ENCODE assay signal across 12 cellular contexts in genomic region chr19:45492137-45492626, GRCh38. TPM values are rescaled to one million over a fixed set of nuclear protein-coding genes. Genes with fewer than 3 reads are reported as not detected.
A peak's percentile ranks its signal among the peaks of the same experiment; 100 is the strongest.
DNase-seq lines count a peak whose midpoint lies in the region; ATAC-seq and TF ChIP-seq lines count a peak whose summit lies in the region.
"Had no signal": no experiment of that assay in that cellular context is flagged by ENCODE, and none has a peak within 500 bp of the region (broad histone marks: within the 10 kb centered on the region; RNA-seq: fewer than 3 reads in every experiment).

No MANE protein-coding gene starts in this region.

- no peaks in the 10 kb centered on the region for H4K20me1 ChIP-seq in PC-3 (ENCODE audit: low read length)

- intact Hi-C loops in PC-3 (cut with micrococcal nuclease) = loop anchor here (10.0 kb wide), 1 partner anchor 153 kb away; no protein-coding TSS in a partner anchor
- intact Hi-C loops in right cardiac atrium (cut with DNase I) = no loop called here

- peak overlapping the region; percentile 75 for H3K4me3 ChIP-seq in GM12865 (ENCODE audit: low read depth, low read length)
- H3K4me3 ChIP-seq in PC-3 (ENCODE audit: low read length) = peak overlapping the region; percentile 74; the same call in 1 of the 2 replicates
- H3K4me3 ChIP-seq in right cardiac atrium (ENCODE audit: low read length) = peak overlapping the region; percentile 82
- H3K4me3 ChIP-seq in skeletal muscle satellite cell (ENCODE audit: low read length) = peak overlapping the region; percentile 80

- H3K9me3 ChIP-seq in PC-3 (ENCODE audit: low read length) (no peaks in the 10 kb centered on the region), right cardiac atrium (ENCODE audit: control insufficient read depth, low read length) (no peaks in the 10 kb centered on the region), skeletal muscle satellite cell (replicated peaks; ENCODE audit: low read length) (no peaks in the 10 kb centered on the region)

- CTCF ChIA-PET in PC-3 (lab: Charles Lee) = no interaction called here

- peak overlapping the region; percentile 90; the same call in 1 of the 2 replicates for H3K4me2 ChIP-seq in PC-3 (ENCODE audit: low read length)
- H3K4me2 ChIP-seq in skeletal muscle satellite cell (ENCODE audit: low read length) = peak overlapping the region; percentile 87

- TF ChIP-seq CTCF in GM12865 (IDR thresholded peaks at IDR 0.05; ENCODE audit: insufficient read depth, low read depth, low read length, missing control alignments) (no peak), PC-3 (conservative IDR thresholded peaks at IDR 0.05; ENCODE audit: low read depth, low read length) (no peak)

- H3K9me2 ChIP-seq in PC-3 (replicated peaks; ENCODE audit: low read length) = no peaks in the 10 kb centered on the region

- 96% methylated on average over 5 of the region's 5 CpGs for WGBS in right cardiac atrium

- no peak for DNase-seq in GM12865 (ENCODE audit: low read depth)
- DNase-seq in PC-3 = no peak
- peak in 1 of 3 donors; percentile 9 for DNase-seq in right cardiac atrium
- DNase-seq in NCI-H1105 (lab: John Stamatoyannopoulos, UW) = no peak
- no peak for DNase-seq in DMS53 treated with DMSO at 0.1 percent for 48 hours (lab: John Stamatoyannopoulos, UW; ENCODE audit: unreplicated experiment)
- DNase-seq in inferior parietal cortex (ENCODE audit: extremely low spot score) = no peak
- DNase-seq: DMS79 treated with DMSO at 0.1 percent for 48 hours, kidney glomerular epithelial cell, NCI-H446 treated with DMSO at 0.1 percent for 48 hours had no signal

- H3K79me2 ChIP-seq in PC-3 (ENCODE audit: low read length) = no peaks in the 10 kb centered on the region

- ATAC-seq in PC-3 = no peak
- ATAC-seq in right cardiac atrium = no peak
- ATAC-seq in HG03460 (IDR thresholded peaks at IDR 0.05; ENCODE audit: unreplicated experiment) = no peak
- ATAC-seq: SK-N-SH treated with all-trans-retinoic acid at 6 μM for 48 hours had no signal

- H3K4me1 ChIP-seq in PC-3 (ENCODE audit: insufficient read depth, low read length) (no peaks in the 10 kb centered on the region), right cardiac atrium (ENCODE audit: control insufficient read depth, insufficient read depth, low read length) (peaks cover 1% of the 10 kb centered on the region), skeletal muscle satellite cell (ENCODE audit: control insufficient read depth, insufficient read depth, low read length) (peaks cover 5% of the 10 kb centered on the region)

- H3K27me3 ChIP-seq in PC-3 (ENCODE audit: low read length) = no peaks in the 10 kb centered on the region
- no peaks in the 10 kb centered on the region for H3K27me3 ChIP-seq in right cardiac atrium (ENCODE audit: control insufficient read depth, insufficient read depth)
- H3K27me3 ChIP-seq in skeletal muscle satellite cell (ENCODE audit: control insufficient read depth, insufficient read depth, low read length) = peaks cover 3% of the 10 kb centered on the region

- POLR2A ChIA-PET in PC-3 (lab: Charles Lee; ENCODE audit: unreplicated experiment) = no interaction called here

- H3K27ac ChIP-seq in PC-3 (ENCODE audit: low read length) (no peak overlapping the region), right cardiac atrium (ENCODE audit: low read length) (no peak overlapping the region)

- BruUV-seq in PC-3 (replicated peaks; lab: Mats Ljungman, UMichigan) = no TSS peak

- H2AFZ ChIP-seq in PC-3 (ENCODE audit: low read length) = no peak overlapping the region

- no peaks in the 10 kb centered on the region for H3K36me3 ChIP-seq in PC-3 (ENCODE audit: low read depth, low read length)
- no peaks in the 10 kb centered on the region for H3K36me3 ChIP-seq in skeletal muscle satellite cell (ENCODE audit: insufficient read depth, low read length)

- no peaks in the 10 kb centered on the region for H3F3A ChIP-seq in PC-3 (ENCODE audit: low read length, unreplicated experiment)

- no peak overlapping the region for H3K9ac ChIP-seq in PC-3 (ENCODE audit: low read length)
- peak overlapping the region; percentile 78 for H3K9ac ChIP-seq in skeletal muscle satellite cell (ENCODE audit: low read depth, low read length)

RNA-seq across cellular contexts. Expression of gene RTN2, which starts 4.7 kb away (rescaled TPM):
- total RNA-seq in PC-3 (2014; rRNA removed) (9.5 and 12.9 TPM in 2 replicates), right cardiac atrium (10 to 100 TPM; 18.7 to 26.4 (median 20.4) TPM)
- polyA plus RNA-seq in right cardiac atrium = 20.2 TPM
- total RNA-seq in skeletal muscle satellite cell (2012; rRNA removed) = 5.1 and 5.7 TPM in 2 replicates

RNA-seq across cellular contexts. Expression of gene PPM1N, which starts 6.1 kb away (rescaled TPM):
- 2.5 and 4.7 TPM in 2 replicates for total RNA-seq in PC-3 (2014; rRNA removed)
- under 1 TPM in 2 of 4 donors, not detected in 2; 0.24 to 0.96 TPM for total RNA-seq in right cardiac atrium
- 0.91 TPM for polyA plus RNA-seq in right cardiac atrium
- total RNA-seq in skeletal muscle satellite cell (2012; rRNA removed) = 1.3 and 1.8 TPM in 2 replicates

RNA-seq across cellular contexts. Expression of gene VASP, which starts 15.1 kb away (rescaled TPM):
- 120 and 158 TPM in 2 replicates for total RNA-seq in PC-3 (2014; rRNA removed)
- total RNA-seq in right cardiac atrium = 10 to 100 TPM; 44.1 to 85.4 (median 47.4) TPM
- 42.2 TPM for polyA plus RNA-seq in right cardiac atrium
- total RNA-seq in skeletal muscle satellite cell (2012; rRNA removed) = 81.9 and 97.9 TPM in 2 replicates

RNA-seq across cellular contexts. Expression of gene FOSB, which starts 24.4 kb away (rescaled TPM):
- 35.8 and 60.5 TPM in 2 replicates for total RNA-seq in PC-3 (2014; rRNA removed)
- total RNA-seq in right cardiac atrium = 10 to 100 TPM in 1 of 4 donors, 1 to 10 TPM in 3; 1.6 to 16.3 (median 6.1) TPM
- polyA plus RNA-seq in right cardiac atrium = 57.8 TPM
- total RNA-seq in skeletal muscle satellite cell (2012; rRNA removed) = 0.66 and 1.0 TPM in 2 replicates
